Comparison of ENCODE assay signal across 21 cellular contexts in genomic region chr4:84235131-84235530, GRCh38.
A peak's percentile ranks its signal among the peaks of the same experiment; 100 is the strongest.
DNase-seq lines count a peak whose midpoint lies in the region; ATAC-seq and TF ChIP-seq lines count a peak whose summit lies in the region.
"Had no signal": no experiment of that assay in that cellular context is flagged by ENCODE, and none has a peak within 500 bp of the region (broad histone marks: within the 10 kb centered on the region; RNA-seq: fewer than 3 reads in every experiment).

No MANE protein-coding gene starts in this region.

- H3K4me1 ChIP-seq in OCI-LY3 (ENCODE audit: low read length): peaks cover 36% of the 10 kb centered on the region
- H3K4me1 ChIP-seq: breast epithelium, pancreas, suprapubic skin had no signal

- no peaks in the 10 kb centered on the region for H3K4me1 Mint-ChIP-seq in Calu3 (ENCODE audit: low read depth, unreplicated experiment)
- H3K4me1 Mint-ChIP-seq: activated naive CD8-positive, alpha-beta T cell treated with anti-CD3 and anti-CD28 coated beads, Interleukin-2, amount 50 U/mL, for 24 hours had no signal

- CTCF ChIA-PET in Calu3 (lab: Charles Lee): no interaction called here

- no peak overlapping the region for H3K9ac ChIP-seq in OCI-LY3 (ENCODE audit: low read length)

- H3K9me3 ChIP-seq in OCI-LY3 (ENCODE audit: insufficient read depth, low read length): peaks cover 16% of the 10 kb centered on the region
- H3K9me3 ChIP-seq: breast epithelium, esophagus muscularis mucosa, pancreas, suprapubic skin had no signal

- ATAC-seq in GM18907 (IDR thresholded peaks at IDR 0.05; ENCODE audit: unreplicated experiment) (peak; percentile 33), GM21825 (IDR thresholded peaks at IDR 0.05; ENCODE audit: unreplicated experiment) (peak; percentile 8), HG03159 (IDR thresholded peaks at IDR 0.05; ENCODE audit: unreplicated experiment) (peak; percentile 19), esophagus mucosa (no peak)
- ATAC-seq: activated naive CD8-positive, alpha-beta T cell treated with anti-CD3 and anti-CD28 coated beads, Interleukin-2, amount 50 U/mL, for 24 hours; pancreas had no signal

- in situ Hi-C loops in KBM-7 (cut with MboI; ENCODE audit: low pct_unique_long_range_greater_than_20kb, low sequenced_read_pairs): no loop called here

- no peak overlapping the region for H3K4me3 Mint-ChIP-seq in Calu3 (ENCODE audit: low read depth, unreplicated experiment)
- H3K4me3 Mint-ChIP-seq: activated CD4-positive, alpha-beta memory T cell treated with anti-CD3 and anti-CD28 coated beads for 36 hours; activated naive CD8-positive, alpha-beta T cell treated with anti-CD3 and anti-CD28 coated beads, Interleukin-2, amount 50 U/mL, for 24 hours had no signal

- no peaks in the 10 kb centered on the region for H4K20me1 ChIP-seq in OCI-LY3 (ENCODE audit: insufficient read depth, low read length)

- H3K27ac ChIP-seq in OCI-LY3 (ENCODE audit: low read length): peak overlapping the region; percentile 14; the same call in 1 of the 2 replicates
- H3K27ac ChIP-seq: breast epithelium, pancreas, suprapubic skin had no signal

- H3K27me3 Mint-ChIP-seq in Calu3 (ENCODE audit: unreplicated experiment): peaks cover 27% of the 10 kb centered on the region
- H3K27me3 Mint-ChIP-seq: activated CD4-positive, alpha-beta memory T cell treated with anti-CD3 and anti-CD28 coated beads for 36 hours; activated naive CD8-positive, alpha-beta T cell treated with anti-CD3 and anti-CD28 coated beads, Interleukin-2, amount 50 U/mL, for 24 hours had no signal

- H3K27me3 ChIP-seq in OCI-LY3 (ENCODE audit: low read depth, low read length): no peaks in the 10 kb centered on the region
- H3K27me3 ChIP-seq: breast epithelium, esophagus muscularis mucosa, pancreas, suprapubic skin had no signal

- TF ChIP-seq CTCF in OCI-LY3 (IDR thresholded peaks at IDR 0.05; ENCODE audit: low read depth, low read length): no peak
- TF ChIP-seq CTCF in Calu3 (IDR thresholded peaks at IDR 0.05; ENCODE audit: unreplicated experiment): no peak

- H3K9me3 Mint-ChIP-seq in Calu3 (ENCODE audit: low read depth, unreplicated experiment): no peaks in the 10 kb centered on the region

- BruUV-seq in Calu3 (replicated peaks; lab: Mats Ljungman, UMichigan): no TSS peak

- H3K4me2 ChIP-seq in OCI-LY3 (ENCODE audit: low read length): peak overlapping the region; percentile 59

- no peaks in the 10 kb centered on the region for H3K36me3 Mint-ChIP-seq in Calu3 (ENCODE audit: insufficient read depth, unreplicated experiment)
- H3K36me3 Mint-ChIP-seq: activated CD4-positive, alpha-beta memory T cell treated with anti-CD3 and anti-CD28 coated beads for 36 hours had no signal

- no peaks in the 10 kb centered on the region for H3K79me2 ChIP-seq in OCI-LY3 (ENCODE audit: low read length)

- DNase-seq in Calu3 (no peak), epidermal melanocyte (ENCODE audit: insufficient read length, low spot score) (no peak), KBM-7 (no peak)
- DNase-seq: activated CD4-positive, alpha-beta memory T cell treated with anti-CD3 and anti-CD28 coated beads for 36 hours; activated naive CD8-positive, alpha-beta T cell treated with anti-CD3 and anti-CD28 coated beads, Interleukin-2, amount 50 U/mL, for 24 hours; EL; NCI-H1092; NCI-H2107; NCI-H526 treated with DMSO at 0.1 percent for 48 hours; pancreas; stimulated activated CD4-positive, alpha-beta T cell treated with anti-CD3 and anti-CD28 coated beads, Interleukin-4, amount 100 ng/mL, for 24 hours; stimulated activated CD8-positive, alpha-beta memory T cell treated with anti-CD3 and anti-CD28 coated beads, Interleukin-4, amount 100 ng/mL, for 48 hours had no signal

- peaks cover 15% of the 10 kb centered on the region for H3K36me3 ChIP-seq in OCI-LY3 (replicated peaks; ENCODE audit: low read depth, low read length)
- H3K36me3 ChIP-seq: breast epithelium, esophagus muscularis mucosa, pancreas, suprapubic skin had no signal

- intact Hi-C loops in Calu3 (cut with micrococcal nuclease; ENCODE audit: unreplicated experiment): no loop called here

- no peak overlapping the region for H2AFZ ChIP-seq in OCI-LY3 (ENCODE audit: low read depth, low read length)

- H3K27ac Mint-ChIP-seq in Calu3 (ENCODE audit: unreplicated experiment): no peak overlapping the region
- H3K27ac Mint-ChIP-seq: activated CD4-positive, alpha-beta memory T cell treated with anti-CD3 and anti-CD28 coated beads for 36 hours; activated naive CD8-positive, alpha-beta T cell treated with anti-CD3 and anti-CD28 coated beads, Interleukin-2, amount 50 U/mL, for 24 hours had no signal

- H3K4me3 ChIP-seq in OCI-LY3 (ENCODE audit: low read length): peak overlapping the region; percentile 17
- H3K4me3 ChIP-seq: breast epithelium, esophagus muscularis mucosa, lung, pancreas, suprapubic skin had no signal
